In genomic region chr17:80545499-80545826, GRCh38 we compare ENCODE assay signal across 8 cellular contexts. TPM values are rescaled to one million over a fixed set of nuclear protein-coding genes. Genes with fewer than 3 reads are reported as not detected.
A peak's percentile ranks its signal among the peaks of the same experiment; 100 is the strongest.
DNase-seq lines count a peak whose midpoint lies in the region; ATAC-seq and TF ChIP-seq lines count a peak whose summit lies in the region.

No MANE protein-coding gene starts in this region.

- 7% methylated on average over 8 of the region's 8 CpGs for WGBS in HUES64

- H3K27me3 ChIP-seq in AG04450 (ENCODE audit: control insufficient read depth, insufficient read depth, low read length) (no peaks in the 10 kb centered on the region), HUES64 (ENCODE audit: insufficient read depth, low read length) (peaks cover 5% of the 10 kb centered on the region; the same call in 1 of the 2 replicates), mucosa of rectum (ENCODE audit: control insufficient read depth in 2 of 2, insufficient read depth in 2 of 2, low read length in 2 of 2) (no peaks in the 10 kb centered on the region)

- H3K4me3 Mint-ChIP-seq in MCF 10A (ENCODE audit: unreplicated experiment): peak overlapping the region; percentile 82

- POLR2A ChIA-PET in AG04450 (lab: Yijun Ruan, JAX) (no interaction called here), MCF 10A (lab: Yijun Ruan, JAX) (interaction anchor here (0.9 to 3.5 kb wide), 8 partner anchors 10 to 311 kb away, joined by 3 to 21 read pairs (median 4); no protein-coding TSS in a partner anchor)

- H3K4me3 ChIP-seq in AG04450 (ENCODE audit: low read depth, low read length) (peak overlapping the region; percentile 95), HUES64 (ENCODE audit: low read length) (peak overlapping the region; percentile 97), mucosa of rectum (ENCODE audit: low read length in 2 of 2) (peak overlapping the region; percentile 88 to 100)

- no TSS peak for BruUV-seq in MCF 10A (replicated peaks; lab: Mats Ljungman, UMichigan)

- H3K4me1 ChIP-seq in HUES64 (ENCODE audit: insufficient read depth, low read length): peaks cover 10% of the 10 kb centered on the region; the same call in 1 of the 2 replicates
- peaks cover 14 to 15% of the 10 kb centered on the region in 2 donors for H3K4me1 ChIP-seq in mucosa of rectum (ENCODE audit: control insufficient read depth in 2 of 2, insufficient read depth in 2 of 2, low read length in 2 of 2)

- in situ Hi-C loops in GM13976 (cut with MboI; ENCODE audit: low sequenced_read_pairs, unreplicated experiment): no loop called here

- no peaks in the 10 kb centered on the region for H3K36me3 Mint-ChIP-seq in MCF 10A (ENCODE audit: insufficient read depth, unreplicated experiment)

- H3K36me3 ChIP-seq in HUES64 (ENCODE audit: insufficient read depth, low read length): peaks cover 3% of the 10 kb centered on the region; the same call in 1 of the 2 replicates
- H3K36me3 ChIP-seq in mucosa of rectum (ENCODE audit: control insufficient read depth in 2 of 2, insufficient read depth in 2 of 2, low read length in 2 of 2): peaks cover 0 to 5% of the 10 kb centered on the region in 2 donors

- H3K9me3 ChIP-seq in AG04450 (ENCODE audit: control insufficient read depth, insufficient read depth, low read length) (no peaks in the 10 kb centered on the region), HUES64 (ENCODE audit: insufficient read depth, low read depth, low read length) (no peaks in the 10 kb centered on the region), mucosa of rectum (ENCODE audit: control insufficient read depth in 2 of 2, low read length in 2 of 2) (no peaks in the 10 kb centered on the region)

- H3K27ac Mint-ChIP-seq in MCF 10A (ENCODE audit: low read depth, unreplicated experiment): peak overlapping the region; percentile 90

- no peaks in the 10 kb centered on the region for H3K27me3 Mint-ChIP-seq in MCF 10A (ENCODE audit: insufficient read depth, unreplicated experiment)

- CTCF ChIA-PET in AG04450 (lab: Charles Lee): no interaction called here
- CTCF ChIA-PET in MCF 10A (lab: Yijun Ruan, JAX): interaction anchor here (0.8 kb wide), 1 partner anchor 32 kb away, joined by 4 read pairs; no protein-coding TSS in a partner anchor

- H3K9ac ChIP-seq in HUES64 (ENCODE audit: low read depth, low read length): peak overlapping the region; percentile 97
- peak overlapping the region; percentile 79 to 95 for H3K9ac ChIP-seq in mucosa of rectum (ENCODE audit: low read depth in 1 of 2, low read length in 2 of 2)

- DNase-seq in AG04450 (ENCODE audit: low read depth, low spot score) (no peak), MCF 10A (ENCODE audit: unreplicated experiment) (peak; percentile 21), UCSD-AML1 (lab: John Stamatoyannopoulos, UW; ENCODE audit: unreplicated experiment) (no peak), GM13976 (ENCODE audit: low spot score) (no peak)
- DNase-seq in central memory CD4-positive, alpha-beta T cell: no peak

- no peak overlapping the region for H3K27ac ChIP-seq in AG04450 (ENCODE audit: low read depth, low read length)
- no peak overlapping the region for H3K27ac ChIP-seq in HUES64 (ENCODE audit: low read depth, low read length)
- no peak overlapping the region for H3K27ac ChIP-seq in mucosa of rectum (ENCODE audit: low read depth in 2 of 2, low read length in 2 of 2)

- peaks cover 27% of the 10 kb centered on the region for H3K4me1 Mint-ChIP-seq in MCF 10A (ENCODE audit: insufficient read depth, unreplicated experiment)

- no peak for ATAC-seq in GM21786 (IDR thresholded peaks at IDR 0.05; ENCODE audit: unreplicated experiment)

- no peaks in the 10 kb centered on the region for H3K9me3 Mint-ChIP-seq in MCF 10A (ENCODE audit: unreplicated experiment)

- intact Hi-C loops in MCF 10A (cut with micrococcal nuclease): no loop called here

- TF ChIP-seq CTCF in AG04450 (IDR thresholded peaks at IDR 0.05; ENCODE audit: low read depth, low read length): no peak
- TF ChIP-seq CTCF in MCF 10A (IDR thresholded peaks at IDR 0.05; ENCODE audit: unreplicated experiment): no peak
- no peak for TF ChIP-seq CTCF in GM13976 (IDR thresholded peaks at IDR 0.05; ENCODE audit: borderline replicate concordance, control extremely low read depth, extremely low read depth, insufficient read depth, missing control alignments)

RNA-seq across cellular contexts. Expression of gene RPTOR, which starts 0.8 kb away (rescaled TPM):
- polyA plus RNA-seq in AG04450 (2011; rRNA removed): 6.2 and 8.6 TPM in 2 replicates
- polyA minus RNA-seq in AG04450 (2011; rRNA and poly(A)+ RNA removed): 12.6 and 21.3 TPM in 2 replicates
- polyA plus RNA-seq in HUES64 (2013, experiment 1 of 2): 13.6 TPM
- polyA plus RNA-seq in HUES64 (2013, experiment 2 of 2): 14.2 TPM
- 41.3 and 46.6 TPM in 2 replicates for total RNA-seq in MCF 10A (2022)
